ENCODE assay signal across 16 cellular contexts in the genomic region with DNA sequence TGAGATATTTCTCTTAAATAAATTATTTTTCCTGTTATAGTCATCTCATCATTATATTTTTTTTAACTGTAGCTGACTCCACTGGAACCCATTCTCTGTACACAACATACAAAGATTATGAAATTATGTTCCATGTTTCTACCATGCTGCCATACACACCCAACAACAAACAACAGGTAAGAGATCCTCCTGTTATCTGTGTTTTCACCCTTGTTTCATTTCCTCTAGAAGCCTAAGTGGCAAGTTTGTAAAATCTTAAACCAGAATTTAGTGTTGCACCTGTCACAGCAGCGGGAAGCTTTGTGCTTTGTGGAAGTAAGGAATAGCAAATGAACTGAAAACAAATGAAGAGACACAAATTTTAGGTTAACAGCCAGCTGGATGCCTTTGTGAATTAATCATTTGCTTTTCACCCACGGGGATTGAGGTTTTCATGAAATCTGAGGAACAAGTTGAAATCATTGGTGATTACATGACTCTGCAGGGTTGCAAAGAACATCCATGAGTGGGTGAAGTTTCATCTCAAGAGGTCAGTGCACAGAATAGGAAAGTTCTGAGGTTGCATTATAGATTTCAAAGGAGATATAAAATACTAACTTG.
DNase-seq lines count a peak whose midpoint lies in the region; TF ChIP-seq lines count a peak whose summit lies in the region.
"Had no signal": no experiment of that assay in that cellular context is flagged by ENCODE, and none has a peak within 500 bp of the region (broad histone marks: within the 10 kb centered on the region; RNA-seq: fewer than 3 reads in every experiment).

No MANE protein-coding gene starts in this region.

- DNase-seq in activated naive CD4-positive, alpha-beta T cell treated with anti-CD3 and anti-CD28 coated beads, Interleukin-2, amount 10 ng/mL, durations not matched to agents 7 days and 5 days: no peak
- no peak for DNase-seq in activated naive CD4-positive, alpha-beta T cell treated with Interleukin-2 at 50 U/mL for 16 hours
- DNase-seq in RPMI7951 (ENCODE audit: low read depth): peak; percentile 11
- DNase-seq in choroid plexus epithelial cell (ENCODE audit: low read depth): peak; percentile 61
- no peak for DNase-seq in NCI-H1436 (lab: John Stamatoyannopoulos, UW)
- DNase-seq in NCI-H526 treated with DMSO at 0.1 percent for 48 hours (lab: John Stamatoyannopoulos, UW): no peak
- no peak for DNase-seq in stimulated activated CD8-positive, alpha-beta memory T cell treated with anti-CD3 and anti-CD28 coated beads, Interleukin-4, amount 100 ng/mL, for 48 hours
- no peak for DNase-seq in nucleus accumbens (lab: John Stamatoyannopoulos, UW)
- DNase-seq: activated CD4-positive, alpha-beta T cell treated with anti-CD3 and anti-CD28 coated beads, Interleukin-2, amount 50 U/mL, for 48 hours; foreskin melanocyte; immature natural killer cell; posterior cingulate gyrus had no signal

- peaks cover 39% of the 10 kb centered on the region for H3K36me3 Mint-ChIP-seq in activated naive CD4-positive, alpha-beta T cell treated with anti-CD3 and anti-CD28 coated beads, Interleukin-2, amount 10 ng/mL, durations not matched to agents 7 days and 5 days

- peak overlapping the region; percentile 55 for H3K27ac Mint-ChIP-seq in activated naive CD4-positive, alpha-beta T cell treated with anti-CD3 and anti-CD28 coated beads, Interleukin-2, amount 10 ng/mL, durations not matched to agents 7 days and 5 days
- H3K27ac Mint-ChIP-seq: activated naive CD4-positive, alpha-beta T cell treated with anti-CD3 and anti-CD28 coated beads, Interleukin-2, amount 50 U/mL, for 72 hours; dendritic cell treated with granulocyte-macrophage colony-stimulating factor and Interleukin-4, amounts not matched to agents 40 ng/mL and 50 ng/mL, for 4 days; immature natural killer cell; stimulated activated effector memory CD8-positive, alpha-beta T cell treated with anti-CD3 and anti-CD28 coated beads, Interleukin-12 subunit alpha, Interleukin-12 subunit beta, amount 100 ng/mL, for 72 hours had no signal

- peaks cover 15% of the 10 kb centered on the region for H3K4me1 Mint-ChIP-seq in activated naive CD4-positive, alpha-beta T cell treated with anti-CD3 and anti-CD28 coated beads, Interleukin-2, amount 10 ng/mL, durations not matched to agents 7 days and 5 days

- no peak overlapping the region for H3K4me3 Mint-ChIP-seq in activated naive CD4-positive, alpha-beta T cell treated with anti-CD3 and anti-CD28 coated beads, Interleukin-2, amount 10 ng/mL, durations not matched to agents 7 days and 5 days
- H3K4me3 Mint-ChIP-seq: dendritic cell treated with granulocyte-macrophage colony-stimulating factor and Interleukin-4, amounts not matched to agents 40 ng/mL and 50 ng/mL, for 4 days; immature natural killer cell; stimulated activated effector memory CD8-positive, alpha-beta T cell treated with anti-CD3 and anti-CD28 coated beads, Interleukin-12 subunit alpha, Interleukin-12 subunit beta, amount 100 ng/mL, for 72 hours had no signal

- H3K4me3 ChIP-seq in choroid plexus epithelial cell (ENCODE audit: low read depth, low read length): no peak overlapping the region
- H3K4me3 ChIP-seq: K562 had no signal

- H3K27me3 Mint-ChIP-seq in activated naive CD4-positive, alpha-beta T cell treated with anti-CD3 and anti-CD28 coated beads, Interleukin-2, amount 10 ng/mL, durations not matched to agents 7 days and 5 days: no peaks in the 10 kb centered on the region
- H3K27me3 Mint-ChIP-seq: dendritic cell treated with granulocyte-macrophage colony-stimulating factor and Interleukin-4, amounts not matched to agents 40 ng/mL and 50 ng/mL, for 4 days had no signal

- CTCF ChIA-PET in activated naive CD4-positive, alpha-beta T cell treated with anti-CD3 and anti-CD28 coated beads, Interleukin-2, amount 10 ng/mL, durations not matched to agents 7 days and 5 days (lab: Charles Lee): interaction anchor here (1.2 kb wide), 1 partner anchor 53 kb away, joined by 3 read pairs; no protein-coding TSS in a partner anchor

- no peak for TF ChIP-seq CTCF in choroid plexus epithelial cell (conservative IDR thresholded peaks at IDR 0.05; ENCODE audit: low read depth, low read length)

- H3K9me3 Mint-ChIP-seq in activated naive CD4-positive, alpha-beta T cell treated with anti-CD3 and anti-CD28 coated beads, Interleukin-2, amount 10 ng/mL, durations not matched to agents 7 days and 5 days: no peaks in the 10 kb centered on the region
- H3K9me3 Mint-ChIP-seq: activated naive CD4-positive, alpha-beta T cell treated with anti-CD3 and anti-CD28 coated beads, Interleukin-2, amount 50 U/mL, for 72 hours; stimulated activated effector memory CD8-positive, alpha-beta T cell treated with anti-CD3 and anti-CD28 coated beads, Interleukin-12 subunit alpha, Interleukin-12 subunit beta, amount 100 ng/mL, for 72 hours had no signal

Comparison
In these comparisons a context has a peak if more than half of its experiments do, and no peak if none do; other contexts are left out.
1. DNase-seq: peak in RPMI7951 (single experiment) and choroid plexus epithelial cell (single experiment); none in activated naive CD4-positive, alpha-beta T cell treated with anti-CD3 and anti-CD28 coated beads, Interleukin-2, amount 10 ng/mL, durations not matched to agents 7 days and 5 days (single experiment), activated naive CD4-positive, alpha-beta T cell treated with Interleukin-2 at 50 U/mL for 16 hours (single experiment), NCI-H1436 (single experiment), NCI-H526 treated with DMSO at 0.1 percent for 48 hours (single experiment), stimulated activated CD8-positive, alpha-beta memory T cell treated with anti-CD3 and anti-CD28 coated beads, Interleukin-4, amount 100 ng/mL, for 48 hours (single experiment) and nucleus accumbens (0 of 56).